15 cellular contexts compared by ENCODE assay signal in the genomic region with DNA sequence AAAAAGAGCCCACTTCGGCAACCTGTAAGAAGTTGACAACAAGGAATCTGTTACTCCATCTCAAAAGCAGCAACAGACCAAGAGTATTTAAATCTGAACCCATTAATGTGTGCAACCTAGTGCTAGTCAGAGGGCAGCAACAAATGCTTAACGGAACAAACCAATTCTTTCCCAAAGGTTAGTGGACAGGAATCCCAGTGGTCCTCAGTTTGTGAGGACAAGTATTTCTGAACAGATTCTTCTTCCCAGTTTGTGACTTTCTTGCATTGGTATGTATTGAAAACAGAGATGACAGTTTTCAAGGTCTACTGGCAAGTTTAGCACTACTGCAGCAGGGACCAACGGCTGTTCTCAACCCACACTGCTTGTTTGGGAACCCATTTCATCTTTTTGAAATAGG. TPM values are rescaled to one million over a fixed set of nuclear protein-coding genes. Genes with fewer than 3 reads are reported as not detected.
DNase-seq lines count a peak whose midpoint lies in the region; ATAC-seq and TF ChIP-seq lines count a peak whose summit lies in the region.
"Had no signal": no experiment of that assay in that cellular context is flagged by ENCODE, and none has a peak within 500 bp of the region (broad histone marks: within the 10 kb centered on the region; RNA-seq: fewer than 3 reads in every experiment).

No MANE protein-coding gene starts in this region.

- no peak for TF ChIP-seq RAD21 in HCT116 (IDR thresholded peaks at IDR 0.05; ENCODE audit: low read depth)

- H3K27me3 ChIP-seq in BLaER1 treated with 17β-estradiol and CSF1 and Interleukin-3, amounts not matched to agents 10 nM and 100 nM = no peaks in the 10 kb centered on the region
- H3K27me3 ChIP-seq in HCT116 (ENCODE audit: insufficient read depth, low read length) (no peaks in the 10 kb centered on the region), mesenchymal stem cell (ENCODE audit: control insufficient read depth in 1 of 2, insufficient read depth in 1 of 2, low read length in 2 of 2) (no peaks in the 10 kb centered on the region)

- POLR2A ChIA-PET in HCT116 (lab: Charles Lee) = no interaction called here
- POLR2A ChIA-PET in activated CD4-positive, alpha-beta memory T cell treated with anti-CD3 and anti-CD28 coated beads, Interleukin-2, amount 10 ng/mL, durations not matched to agents 7 days and 5 days (lab: Charles Lee) = interaction anchor here (0.9 to 1.8 kb wide), 3 partner anchors 41 to 57 kb away, joined by 3 to 5 read pairs (median 3); a partner anchor contains a TSS

- no peak overlapping the region for H3K27ac Mint-ChIP-seq in activated CD4-positive, alpha-beta memory T cell treated with anti-CD3 and anti-CD28 coated beads, Interleukin-2, amount 10 ng/mL, durations not matched to agents 7 days and 5 days

- peak overlapping the region in 9 of 10 experiments; percentile 75 to 98 (median 87); a peak in 16 of 20 replicates for H3K4me3 ChIP-seq in BLaER1 treated with 17β-estradiol and CSF1 and Interleukin-3, amounts not matched to agents 10 nM and 100 nM
- H3K4me3 ChIP-seq in HCT116 (replicated peaks in 1 of 2; ENCODE audit: low read depth in 1 of 2, low read length in 2 of 2) (no peak overlapping the region), mesenchymal stem cell (ENCODE audit: insufficient read depth in 1 of 2, low read depth in 1 of 2, low read length in 2 of 2) (peak overlapping the region in 1 of 2 experiments; percentile 96)

- ATAC-seq in HCT116 (no peak), HG02588 (IDR thresholded peaks at IDR 0.05; ENCODE audit: unreplicated experiment) (no peak), GM21737 (IDR thresholded peaks at IDR 0.05; ENCODE audit: unreplicated experiment) (no peak), GM21717 (IDR thresholded peaks at IDR 0.05; ENCODE audit: unreplicated experiment) (no peak)

- H3K27ac ChIP-seq in BLaER1 treated with 17β-estradiol and CSF1 and Interleukin-3, amounts not matched to agents 10 nM and 100 nM = 0 out of 22 replicates have a peak overlapping the region, but pooled peaks of 3 of the 11 experiments have one; percentile 92 to 96 (median 96)
- H3K27ac ChIP-seq in HCT116 (ENCODE audit: low read depth, low read length) = peak overlapping the region; percentile 96; the same call in 1 of the 2 replicates
- H3K27ac ChIP-seq in mesenchymal stem cell (ENCODE audit: low read length, poor library complexity, severe bottlenecking) = no peak overlapping the region

- no peak overlapping the region for H2BK15ac ChIP-seq in mesenchymal stem cell (ENCODE audit: low read depth, poor library complexity, severe bottlenecking)

- H3K27me3 Mint-ChIP-seq in activated CD4-positive, alpha-beta memory T cell treated with anti-CD3 and anti-CD28 coated beads, Interleukin-2, amount 10 ng/mL, durations not matched to agents 7 days and 5 days = no peaks in the 10 kb centered on the region

- H2AFZ ChIP-seq in HCT116 (ENCODE audit: low read depth, low read length, poor library complexity, severe bottlenecking) (no peak overlapping the region), mesenchymal stem cell (ENCODE audit: low read depth, low read length) (no peak overlapping the region)

- H2BK120ac ChIP-seq in mesenchymal stem cell (ENCODE audit: low read depth, low read length) = no peak overlapping the region

- H3K9me3 Mint-ChIP-seq in activated CD4-positive, alpha-beta memory T cell treated with anti-CD3 and anti-CD28 coated beads, Interleukin-2, amount 10 ng/mL, durations not matched to agents 7 days and 5 days = no peaks in the 10 kb centered on the region

- RAD21 ChIA-PET in HCT116 (lab: Charles Lee; ENCODE audit: low non-redundant PET in 1 of 2, low total read pairs in 2 of 2, uncharacterized antibody in 2 of 2, unreplicated experiment in 2 of 2) = no interaction called here

- no peak overlapping the region for H2AK5ac ChIP-seq in mesenchymal stem cell (ENCODE audit: low read length, severe bottlenecking)

- H3K18ac ChIP-seq in mesenchymal stem cell (ENCODE audit: low read depth in 1 of 2, low read length in 2 of 2) = no peak overlapping the region

- H3K9me3 ChIP-seq in BLaER1 treated with 17β-estradiol and CSF1 and Interleukin-3, amounts not matched to agents 10 nM and 100 nM (replicated peaks in 1 of 11) = no peaks in the 10 kb centered on the region
- no peaks in the 10 kb centered on the region for H3K9me3 ChIP-seq in HCT116 (ENCODE audit: control insufficient read depth in 1 of 2, insufficient read depth in 1 of 2, low read depth in 1 of 2, low read length in 2 of 2)
- no peaks in the 10 kb centered on the region for H3K9me3 ChIP-seq in mesenchymal stem cell (ENCODE audit: control insufficient read depth, low read length)

- no peak overlapping the region for H4K8ac ChIP-seq in mesenchymal stem cell (ENCODE audit: low read length)

- H3K9ac ChIP-seq in BLaER1 treated with 17β-estradiol and CSF1 and Interleukin-3, amounts not matched to agents 10 nM and 100 nM = peak overlapping the region; percentile 84 to 98 (median 94)
- H3K9ac ChIP-seq in HCT116 (ENCODE audit: low read length) (peak overlapping the region; percentile 93), mesenchymal stem cell (ENCODE audit: low read length) (peak overlapping the region; percentile 98)

- TF ChIP-seq POLR2A in HCT116 (IDR thresholded peaks at IDR 0.05; ENCODE audit: borderline replicate concordance, extremely low read depth, insufficient read depth, insufficient read length) = no peak

- DNase-seq in HCT116 (ENCODE audit: low read depth, low spot score) (no peak), mesenchymal stem cell (no peak), medulla oblongata (ENCODE audit: extremely low spot score) (no peak)
- DNase-seq in activated CD4-positive, alpha-beta memory T cell treated with anti-CD3 and anti-CD28 coated beads, Interleukin-2, amount 10 ng/mL, durations not matched to agents 7 days and 5 days = no peak
- DNase-seq: activated CD8-positive, alpha-beta memory T cell treated with anti-CD3 and anti-CD28 coated beads, Interleukin-2, amount 50 U/mL, for 4 hours; DMS53; kidney glomerular epithelial cell; NCI-H1417; NCI-H774 had no signal

- peaks cover 72% of the 10 kb centered on the region for H3K36me3 Mint-ChIP-seq in activated CD4-positive, alpha-beta memory T cell treated with anti-CD3 and anti-CD28 coated beads, Interleukin-2, amount 10 ng/mL, durations not matched to agents 7 days and 5 days (ENCODE audit: low read depth)

- peaks cover 7% of the 10 kb centered on the region for H3K79me1 ChIP-seq in mesenchymal stem cell (replicated peaks; ENCODE audit: low read length, poor library complexity, severe bottlenecking)

- H2BK12ac ChIP-seq in mesenchymal stem cell (ENCODE audit: low read length in 2 of 2) = no peak overlapping the region

- no peak overlapping the region for H3K23ac ChIP-seq in mesenchymal stem cell (ENCODE audit: low read length in 2 of 2)

- intact Hi-C loops in HCT116 (cut with micrococcal nuclease) = loop anchor here (5.0 to 10.0 kb wide), 3 partner anchors 255 to 515 kb away; a partner anchor contains a TSS

- no peaks in the 10 kb centered on the region for H3K9me2 ChIP-seq in HCT116 (ENCODE audit: insufficient read depth)

- no peak overlapping the region for H4K91ac ChIP-seq in mesenchymal stem cell (ENCODE audit: low read length)

- no peak overlapping the region for H3K14ac ChIP-seq in mesenchymal stem cell (ENCODE audit: low read length in 2 of 2)

- H3K4ac ChIP-seq in mesenchymal stem cell (ENCODE audit: low read depth in 1 of 2, low read length in 2 of 2) = no peak overlapping the region

- peaks cover 67 to 78% (median 75%) of the 10 kb centered on the region in 10 experiments for H3K4me1 ChIP-seq in BLaER1 treated with 17β-estradiol and CSF1 and Interleukin-3, amounts not matched to agents 10 nM and 100 nM
- H3K4me1 ChIP-seq in HCT116 (ENCODE audit: control insufficient read depth in 1 of 2, insufficient read depth in 2 of 2, low read length in 2 of 2) = peaks cover 30 to 60% of the 10 kb centered on the region in 2 experiments
- H3K4me1 ChIP-seq in mesenchymal stem cell (ENCODE audit: control insufficient read depth, insufficient read depth, low read depth, low read length) = peaks cover 18% of the 10 kb centered on the region

- peak overlapping the region; percentile 80 to 99 (median 94) for H3K4me2 ChIP-seq in BLaER1 treated with 17β-estradiol and CSF1 and Interleukin-3, amounts not matched to agents 10 nM and 100 nM
- H3K4me2 ChIP-seq in HCT116 (ENCODE audit: low read length) (peak overlapping the region; percentile 85), mesenchymal stem cell (ENCODE audit: low read length, poor library complexity, severe bottlenecking) (no peak overlapping the region)

- TF ChIP-seq CTCF in HCT116 (IDR thresholded peaks at IDR 0.05 in 2 of 3, conservative IDR thresholded peaks at IDR 0.05 in 1 of 3; ENCODE audit: borderline replicate concordance in 1 of 3, insufficient read depth in 1 of 3, low read depth in 2 of 3, low read length in 2 of 3) = no peak

- WGBS in mesenchymal stem cell = 93% methylated on average over 3 of the region's 3 CpGs

- peak overlapping the region; percentile 87 for H3K4me3 Mint-ChIP-seq in activated CD4-positive, alpha-beta memory T cell treated with anti-CD3 and anti-CD28 coated beads, Interleukin-2, amount 10 ng/mL, durations not matched to agents 7 days and 5 days

- H3K79me2 ChIP-seq in HCT116 (ENCODE audit: insufficient read depth, low read length) = peaks cover 56% of the 10 kb centered on the region

- H4K20me1 ChIP-seq in BLaER1 treated with 17β-estradiol and CSF1 and Interleukin-3, amounts not matched to agents 10 nM and 100 nM = peaks cover 48 to 61% (median 55%) of the 10 kb centered on the region in 11 experiments
- peaks cover 29% of the 10 kb centered on the region; the same call in 1 of the 2 replicates for H4K20me1 ChIP-seq in HCT116 (ENCODE audit: insufficient read depth)

- CTCF ChIA-PET in HCT116 (lab: Charles Lee) = no interaction called here
- CTCF ChIA-PET in activated CD4-positive, alpha-beta memory T cell treated with anti-CD3 and anti-CD28 coated beads, Interleukin-2, amount 10 ng/mL, durations not matched to agents 7 days and 5 days (lab: Charles Lee) = interaction anchor here (0.6 to 0.7 kb wide), 2 partner anchors 57 to 156 kb away, joined by 4 to 5 read pairs; no protein-coding TSS in a partner anchor

- peaks cover 82% of the 10 kb centered on the region for H3K4me1 Mint-ChIP-seq in activated CD4-positive, alpha-beta memory T cell treated with anti-CD3 and anti-CD28 coated beads, Interleukin-2, amount 10 ng/mL, durations not matched to agents 7 days and 5 days

- peaks cover 53 to 65% (median 58%) of the 10 kb centered on the region in 11 experiments for H3K36me3 ChIP-seq in BLaER1 treated with 17β-estradiol and CSF1 and Interleukin-3, amounts not matched to agents 10 nM and 100 nM
- H3K36me3 ChIP-seq in HCT116 (ENCODE audit: control insufficient read depth in 1 of 2, insufficient read depth in 2 of 2, low read length in 2 of 2) (peaks cover 38 to 54% of the 10 kb centered on the region in 2 experiments), mesenchymal stem cell (ENCODE audit: control insufficient read depth in 1 of 2, insufficient read depth in 2 of 2, low read depth in 1 of 2, low read length in 2 of 2) (peaks cover 17 to 54% of the 10 kb centered on the region in 2 experiments)

- no TSS peak for BruUV-seq in HCT116 (replicated peaks; lab: Mats Ljungman, UMichigan)

- H2BK5ac ChIP-seq in mesenchymal stem cell (ENCODE audit: low read depth, low read length, poor library complexity, severe bottlenecking) = no peak overlapping the region

RNA-seq across cellular contexts. Expression of a gene that starts 2.9 kb away (rescaled TPM):
- 2,603 TPM for total RNA-seq in HCT116 (2021; ENCODE audit: unreplicated experiment)
- polyA plus RNA-seq in HCT116 (2012) = 6,155 and 6,671 TPM in 2 replicates
- 1,000 to 10,000 TPM; 1,912 to 1,913 TPM for total RNA-seq in activated CD4-positive, alpha-beta memory T cell treated with anti-CD3 and anti-CD28 coated beads, Interleukin-2, amount 10 ng/mL, durations not matched to agents 7 days and 5 days
- polyA plus RNA-seq in mesenchymal stem cell (2013, experiment 1 of 2) = 6,000 TPM
- 5,819 TPM for polyA plus RNA-seq in mesenchymal stem cell (2013, experiment 2 of 2)

RNA-seq across cellular contexts. Expression of a gene that starts 17.6 kb away (rescaled TPM):
- total RNA-seq in HCT116 (2021; ENCODE audit: unreplicated experiment) = not detected
- polyA plus RNA-seq in HCT116 (2012) = 0.01 TPM in 1 of 2 replicates, not detected in the other
- under 1 TPM in 1 of 2 experiments, not detected in 1; 0.18 TPM for total RNA-seq in activated CD4-positive, alpha-beta memory T cell treated with anti-CD3 and anti-CD28 coated beads, Interleukin-2, amount 10 ng/mL, durations not matched to agents 7 days and 5 days
- polyA plus RNA-seq in mesenchymal stem cell (2013, experiment 1 of 2) = not detected
- polyA plus RNA-seq in mesenchymal stem cell (2013, experiment 2 of 2) = not detected
- total RNA-seq: cerebellum, fibroblast of villous mesenchyme had no signal

RNA-seq across cellular contexts. Expression of a gene that starts 40.4 kb away (rescaled TPM):
- not detected for total RNA-seq in HCT116 (2021; ENCODE audit: unreplicated experiment)
- not detected in 2 replicates for polyA plus RNA-seq in HCT116 (2012)
- not detected for total RNA-seq in activated CD4-positive, alpha-beta memory T cell treated with anti-CD3 and anti-CD28 coated beads, Interleukin-2, amount 10 ng/mL, durations not matched to agents 7 days and 5 days
- not detected for polyA plus RNA-seq in mesenchymal stem cell (2013, experiment 1 of 2)
- not detected for polyA plus RNA-seq in mesenchymal stem cell (2013, experiment 2 of 2)
- total RNA-seq: cerebellum, fibroblast of villous mesenchyme had no signal

RNA-seq across cellular contexts. Expression of a gene that starts 55.6 kb away (rescaled TPM):
- total RNA-seq in HCT116 (2021; ENCODE audit: unreplicated experiment) = 39.2 TPM
- polyA plus RNA-seq in HCT116 (2012) = 28.8 and 29.8 TPM in 2 replicates
- total RNA-seq in activated CD4-positive, alpha-beta memory T cell treated with anti-CD3 and anti-CD28 coated beads, Interleukin-2, amount 10 ng/mL, durations not matched to agents 7 days and 5 days = 10 to 100 TPM; 63.5 to 64.0 TPM
- 64.7 TPM for polyA plus RNA-seq in mesenchymal stem cell (2013, experiment 1 of 2)
- 65.9 TPM for polyA plus RNA-seq in mesenchymal stem cell (2013, experiment 2 of 2)

Comparison
In these comparisons a context has a peak if more than half of its experiments do, and no peak if none do; other contexts are left out.
1. H3K4me3 ChIP-seq: peak in BLaER1 treated with 17β-estradiol and CSF1 and Interleukin-3, amounts not matched to agents 10 nM and 100 nM (9 of 10); none in HCT116 (0 of 2).
2. Peak in every context shown above with its lines, with median percentiles within 50 percentile points of each other: H3K9ac ChIP-seq.